In genomic region chr4:139278956-139279722, GRCh38 we compare ENCODE assay signal across 7 cellular contexts.
A peak's percentile ranks its signal among the peaks of the same experiment; 100 is the strongest.
DNase-seq lines count a peak whose midpoint lies in the region; ATAC-seq lines count a peak whose summit lies in the region.

No MANE protein-coding gene starts in this region.

- H3K27me3 ChIP-seq in adipocyte (replicated peaks; ENCODE audit: control insufficient read depth, insufficient read depth, low read length): peaks cover 13% of the 10 kb centered on the region

- peak overlapping the region; percentile 52 for H3K9ac ChIP-seq in adipocyte (ENCODE audit: low read length)

- peaks cover 0 to under 1% of the 10 kb centered on the region in 2 donors for H3K9me3 Mint-ChIP-seq in stimulated activated naive CD8-positive, alpha-beta T cell treated with anti-CD3 and anti-CD28 coated beads, Interleukin-15, amount 100 ng/mL, for 72 hours

- H3K4me3 Mint-ChIP-seq in stimulated activated naive CD8-positive, alpha-beta T cell treated with anti-CD3 and anti-CD28 coated beads, Interleukin-15, amount 100 ng/mL, for 72 hours: peak overlapping the region; percentile 81 to 92

- no peaks in the 10 kb centered on the region for H3K36me3 ChIP-seq in adipocyte (ENCODE audit: control insufficient read depth, insufficient read depth, low read length, severe bottlenecking)

- peaks cover 56% of the 10 kb centered on the region for H3K27me3 Mint-ChIP-seq in stimulated activated naive CD8-positive, alpha-beta T cell treated with anti-CD3 and anti-CD28 coated beads, Interleukin-15, amount 100 ng/mL, for 72 hours

- no peaks in the 10 kb centered on the region for H3K9me3 ChIP-seq in adipocyte (ENCODE audit: control insufficient read depth, low read length)

- DNase-seq in HuH-7.5 (ENCODE audit: low spot score): peak; percentile 21
- DNase-seq in adipocyte (ENCODE audit: low read depth): peak; percentile 65
- peak; percentile 39 for DNase-seq in iPS-NIHi7 (ENCODE audit: extremely low spot score)
- DNase-seq in stimulated activated naive CD8-positive, alpha-beta T cell treated with anti-CD3 and anti-CD28 coated beads, Interleukin-15, amount 100 ng/mL, for 72 hours: no peak
- no peak for DNase-seq in GF-D8 (lab: John Stamatoyannopoulos, UW)

- peaks cover 19% of the 10 kb centered on the region for H3K4me1 Mint-ChIP-seq in stimulated activated naive CD8-positive, alpha-beta T cell treated with anti-CD3 and anti-CD28 coated beads, Interleukin-15, amount 100 ng/mL, for 72 hours

- no peaks in the 10 kb centered on the region for H3K4me1 ChIP-seq in adipocyte (ENCODE audit: control insufficient read depth, insufficient read depth, low read length)

- H3K27ac Mint-ChIP-seq in stimulated activated naive CD8-positive, alpha-beta T cell treated with anti-CD3 and anti-CD28 coated beads, Interleukin-15, amount 100 ng/mL, for 72 hours: no peak overlapping the region

- ATAC-seq in stimulated activated naive CD8-positive, alpha-beta T cell treated with anti-CD3 and anti-CD28 coated beads, Interleukin-15, amount 100 ng/mL, for 72 hours: peak; percentile 67
- no peak for ATAC-seq in HG02678 (IDR thresholded peaks at IDR 0.05; ENCODE audit: unreplicated experiment)
- no peak for ATAC-seq in HG03108 (IDR thresholded peaks at IDR 0.05; ENCODE audit: unreplicated experiment)

- H3K4me3 ChIP-seq in adipocyte (ENCODE audit: low read length): peak overlapping the region; percentile 77

Comparison
In these comparisons a context has a peak if more than half of its experiments do, and no peak if none do; other contexts are left out.
1. DNase-seq: peak in HuH-7.5 (single experiment), adipocyte (single experiment) and iPS-NIHi7 (single experiment); none in stimulated activated naive CD8-positive, alpha-beta T cell treated with anti-CD3 and anti-CD28 coated beads, Interleukin-15, amount 100 ng/mL, for 72 hours (0 of 2) and GF-D8 (single experiment).